8 cellular contexts compared by ENCODE assay signal in genomic region chr3:32500880-32501784, GRCh38. TPM values are rescaled to one million over a fixed set of nuclear protein-coding genes. Genes with fewer than 3 reads are reported as not detected.
DNase-seq lines count a peak whose midpoint lies in the region; ATAC-seq and TF ChIP-seq lines count a peak whose summit lies in the region.

No MANE protein-coding gene starts in this region.

- peaks cover 13% of the 10 kb centered on the region for H3F3A ChIP-seq in MM.1S (ENCODE audit: insufficient read depth, low read length)

- DNase-seq in CD1c-positive myeloid dendritic cell (ENCODE audit: extremely low spot score) = peak; percentile 58
- DNase-seq in MM.1S = no peak
- no peak for DNase-seq in natural killer cell treated with Interleukin-12 subunit alpha and Interleukin-12 subunit beta and Interleukin-15 and Interleukin-18, amount 100 ng/mL, for 72 hours (ENCODE audit: low spot score)
- DNase-seq in NK-92 treated with Interleukin-12 subunit alpha and Interleukin-12 subunit beta, amount 100 ng/mL, for 24 hours (lab: John Stamatoyannopoulos, UW) = no peak
- DNase-seq in AG08395 (ENCODE audit: low spot score) = no peak
- DNase-seq in T1000 (lab: John Stamatoyannopoulos, UW) = no peak

- H2AFZ ChIP-seq in MM.1S (ENCODE audit: low read length) = no peak overlapping the region

- peak overlapping the region; percentile 99 for H3K4me3 ChIP-seq in MM.1S (ENCODE audit: low read length)

- peak overlapping the region; percentile 98 for H3K4me3 Mint-ChIP-seq in dendritic cell treated with granulocyte-macrophage colony-stimulating factor and Interleukin-4, amounts not matched to agents 40 ng/mL and 50 ng/mL, for 4 days
- H3K4me3 Mint-ChIP-seq in natural killer cell treated with Interleukin-12 subunit alpha and Interleukin-12 subunit beta and Interleukin-15 and Interleukin-18, amount 100 ng/mL, for 72 hours = peak overlapping the region; percentile 92

- H3K36me3 ChIP-seq in MM.1S (replicated peaks; ENCODE audit: insufficient read depth, low read length) = no peaks in the 10 kb centered on the region

- no peaks in the 10 kb centered on the region for H3K9me3 ChIP-seq in MM.1S (replicated peaks; ENCODE audit: insufficient read depth, low read length)

- intact Hi-C loops in dendritic cell treated with granulocyte-macrophage colony-stimulating factor and Interleukin-4, amounts not matched to agents 40 ng/mL and 50 ng/mL, for 4 days (cut with micrococcal nuclease) = loop anchor here (5.0 kb wide), 1 partner anchor 34 kb away; no protein-coding TSS in a partner anchor

- no peaks in the 10 kb centered on the region for H4K20me1 ChIP-seq in MM.1S (ENCODE audit: insufficient read depth, low read length)

- no peak for ATAC-seq in natural killer cell treated with Interleukin-12 subunit alpha and Interleukin-12 subunit beta and Interleukin-15 and Interleukin-18, amount 100 ng/mL, for 72 hours
- no peak for ATAC-seq in HG03025 (IDR thresholded peaks at IDR 0.05; ENCODE audit: low FRiP score, unreplicated experiment)

- peaks cover 42% of the 10 kb centered on the region for H3K79me2 ChIP-seq in MM.1S (ENCODE audit: low read length)

- H3K27ac Mint-ChIP-seq in dendritic cell treated with granulocyte-macrophage colony-stimulating factor and Interleukin-4, amounts not matched to agents 40 ng/mL and 50 ng/mL, for 4 days = peak overlapping the region; percentile 99
- H3K27ac Mint-ChIP-seq in natural killer cell treated with Interleukin-12 subunit alpha and Interleukin-12 subunit beta and Interleukin-15 and Interleukin-18, amount 100 ng/mL, for 72 hours = peak overlapping the region; percentile 87 to 91

- H3K36me3 Mint-ChIP-seq in dendritic cell treated with granulocyte-macrophage colony-stimulating factor and Interleukin-4, amounts not matched to agents 40 ng/mL and 50 ng/mL, for 4 days (ENCODE audit: low read depth) = peaks cover 50% of the 10 kb centered on the region
- peaks cover 12% of the 10 kb centered on the region for H3K36me3 Mint-ChIP-seq in natural killer cell treated with Interleukin-12 subunit alpha and Interleukin-12 subunit beta and Interleukin-15 and Interleukin-18, amount 100 ng/mL, for 72 hours

- H3K27me3 Mint-ChIP-seq in dendritic cell treated with granulocyte-macrophage colony-stimulating factor and Interleukin-4, amounts not matched to agents 40 ng/mL and 50 ng/mL, for 4 days = no peaks in the 10 kb centered on the region
- no peaks in the 10 kb centered on the region for H3K27me3 Mint-ChIP-seq in natural killer cell treated with Interleukin-12 subunit alpha and Interleukin-12 subunit beta and Interleukin-15 and Interleukin-18, amount 100 ng/mL, for 72 hours

- peak overlapping the region; percentile 86; the same call in 1 of the 2 replicates for H3K27ac ChIP-seq in MM.1S (ENCODE audit: low read length)

- H3K9me2 ChIP-seq in MM.1S (replicated peaks; ENCODE audit: insufficient read depth, low read length) = no peaks in the 10 kb centered on the region

- H3K4me1 Mint-ChIP-seq in dendritic cell treated with granulocyte-macrophage colony-stimulating factor and Interleukin-4, amounts not matched to agents 40 ng/mL and 50 ng/mL, for 4 days (ENCODE audit: low read depth) = peaks cover 49% of the 10 kb centered on the region
- peaks cover 24 to 47% of the 10 kb centered on the region in 2 donors for H3K4me1 Mint-ChIP-seq in natural killer cell treated with Interleukin-12 subunit alpha and Interleukin-12 subunit beta and Interleukin-15 and Interleukin-18, amount 100 ng/mL, for 72 hours (ENCODE audit: low read depth in 2 of 2)

- H3K27me3 ChIP-seq in MM.1S (replicated peaks; ENCODE audit: insufficient read depth, low read length) = no peaks in the 10 kb centered on the region

- no peak for TF ChIP-seq CTCF in MM.1S (IDR thresholded peaks at IDR 0.05; ENCODE audit: low read length)

- H3K9ac ChIP-seq in MM.1S (ENCODE audit: low read length) = peak overlapping the region; percentile 78; the same call in 1 of the 2 replicates

- H3K9me3 Mint-ChIP-seq in dendritic cell treated with granulocyte-macrophage colony-stimulating factor and Interleukin-4, amounts not matched to agents 40 ng/mL and 50 ng/mL, for 4 days = no peaks in the 10 kb centered on the region
- H3K9me3 Mint-ChIP-seq in natural killer cell treated with Interleukin-12 subunit alpha and Interleukin-12 subunit beta and Interleukin-15 and Interleukin-18, amount 100 ng/mL, for 72 hours = no peaks in the 10 kb centered on the region

- H3K4me1 ChIP-seq in MM.1S (ENCODE audit: low read length) = 0 out of 2 replicates have a peak, but pooled peaks cover 3% of the 10 kb centered on the region

- H3K4me2 ChIP-seq in MM.1S (ENCODE audit: low read depth, low read length) = peak overlapping the region; percentile 85

RNA-seq across cellular contexts. Expression of gene CMTM6, which starts 1.5 kb away (rescaled TPM):
- total RNA-seq in natural killer cell treated with Interleukin-12 subunit alpha and Interleukin-12 subunit beta and Interleukin-15 and Interleukin-18, amount 100 ng/mL, for 72 hours = 10 to 100 TPM; 48.6 to 83.0 TPM
